In the genomic region with DNA sequence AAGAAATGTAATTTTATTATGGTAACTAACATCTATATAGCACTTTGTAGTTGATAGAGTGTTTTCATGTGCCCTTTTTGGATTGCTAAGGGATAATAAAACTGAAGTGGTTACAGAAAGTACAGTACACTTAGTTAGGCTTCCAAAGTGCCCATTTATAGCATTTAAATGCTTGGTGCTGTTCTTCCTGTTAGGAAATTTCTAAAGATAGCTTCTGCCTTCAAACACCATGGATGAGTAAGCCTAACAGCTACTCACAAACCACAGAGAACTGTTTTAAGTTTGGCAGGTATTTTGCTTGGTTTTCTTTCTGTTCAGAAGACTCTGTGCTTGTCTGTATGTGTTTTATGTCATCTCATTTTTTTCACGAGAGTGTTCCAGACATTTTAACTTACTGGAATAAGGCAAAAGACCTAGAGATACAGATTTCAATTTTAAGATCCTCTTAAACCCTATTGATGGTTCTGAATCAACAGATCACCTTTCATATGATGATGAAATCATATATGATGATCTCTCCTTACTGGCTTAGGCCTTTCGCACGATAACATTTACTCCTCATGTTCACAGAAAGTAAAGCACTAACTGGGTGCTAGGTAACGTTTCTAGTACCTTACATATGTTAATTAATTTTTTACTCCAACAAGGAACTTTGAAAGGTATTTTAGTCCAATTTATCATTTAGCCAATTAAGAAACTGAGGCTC, we compare ENCODE assay signal across 13 cellular contexts. TPM values are rescaled to one million over a fixed set of nuclear protein-coding genes. Genes with fewer than 3 reads are reported as not detected.
DNase-seq lines count a peak whose midpoint lies in the region; ATAC-seq, FAIRE-seq and TF ChIP-seq lines count a peak whose summit lies in the region.
"Had no signal": no experiment of that assay in that cellular context is flagged by ENCODE, and none has a peak within 500 bp of the region (broad histone marks: within the 10 kb centered on the region; RNA-seq: fewer than 3 reads in every experiment).

No MANE protein-coding gene starts in this region.

- no peak overlapping the region for H4K8ac ChIP-seq in H9 (replicated peaks; ENCODE audit: insufficient read length, low read depth, low read length)

- DNase-seq in BJ (ENCODE audit: low read depth) (peak; percentile 41), KBM-7 (peak; percentile 65), bronchial epithelial cell (ENCODE audit: low read depth) (peak; percentile 60), NCI-H446 treated with DMSO at 0.1 percent for 48 hours (lab: John Stamatoyannopoulos, UW) (no peak), H9 (no peak), cerebellum (ENCODE audit: low spot score) (no peak)
- DNase-seq: DMS79; head of caudate nucleus; mucosa of descending colon; stimulated activated CD4-positive, alpha-beta T cell treated with anti-CD3 and anti-CD28 coated beads, Interleukin-15, amount 100 ng/mL, for 24 hours had no signal

- no peak overlapping the region for H3T11ph ChIP-seq in H9 (ENCODE audit: low read length)

- H3K27ac Mint-ChIP-seq in H9: no peak overlapping the region
- H3K27ac Mint-ChIP-seq: stimulated activated memory B cell treated with anti-CD40 and anti-IgM and Interleukin-4, amounts not matched to agents 10 μg/mL and 1 μg/mL and 100 μg/mL, for 72 hours had no signal

- TF ChIP-seq CTCF in BJ (IDR thresholded peaks at IDR 0.05; ENCODE audit: insufficient read depth, low read depth, low read length) (no peak), bronchial epithelial cell (IDR thresholded peaks at IDR 0.05; ENCODE audit: insufficient read depth, low read length, severe bottlenecking) (no peak), H9 (conservative IDR thresholded peaks at IDR 0.05) (no peak)

- no peak overlapping the region for H3K4me3 Mint-ChIP-seq in H9
- H3K4me3 Mint-ChIP-seq: stimulated activated memory B cell treated with anti-CD40 and anti-IgM and Interleukin-4, amounts not matched to agents 10 μg/mL and 1 μg/mL and 100 μg/mL, for 72 hours had no signal

- H2BK120ac ChIP-seq in H9 (ENCODE audit: low read depth, low read length, poor library complexity, severe bottlenecking): no peak overlapping the region

- peaks cover 8% of the 10 kb centered on the region; the same call in 1 of the 2 replicates for H3K79me2 ChIP-seq in H9 (ENCODE audit: insufficient read depth, low read length)

- H3K27me3 Mint-ChIP-seq in H9 (ENCODE audit: low read depth): no peaks in the 10 kb centered on the region; the same call in none of the 2 replicates
- H3K27me3 Mint-ChIP-seq: stimulated activated memory B cell treated with anti-CD40 and anti-IgM and Interleukin-4, amounts not matched to agents 10 μg/mL and 1 μg/mL and 100 μg/mL, for 72 hours had no signal

- H3K23me2 ChIP-seq in H9 (ENCODE audit: insufficient read length, low read depth, low read length, poor library complexity, severe bottlenecking): peaks cover 8% of the 10 kb centered on the region

- H2BK12ac ChIP-seq in H9 (ENCODE audit: insufficient read length, low read depth, low read length): no peak overlapping the region

- peaks cover 6 to 8% of the 10 kb centered on the region in 2 experiments for H3K4me1 Mint-ChIP-seq in H9

- H3K14ac ChIP-seq in H9 (ENCODE audit: insufficient read depth, low read length): no peak overlapping the region

- H3K18ac ChIP-seq in H9 (ENCODE audit: insufficient read length, low read depth, low read length): no peak overlapping the region

- peaks cover 7% of the 10 kb centered on the region for H3K79me1 ChIP-seq in H9 (ENCODE audit: insufficient read depth, low read depth, low read length, poor library complexity, severe bottlenecking)

- no peak for ATAC-seq in GM21528 (IDR thresholded peaks at IDR 0.05; ENCODE audit: low FRiP score, unreplicated experiment)
- ATAC-seq: mucosa of descending colon; stimulated activated memory B cell treated with anti-CD40 and anti-IgM and Interleukin-4, amounts not matched to agents 10 μg/mL and 1 μg/mL and 100 μg/mL, for 72 hours had no signal

- H3K27me3 ChIP-seq in BJ (ENCODE audit: control insufficient read depth, insufficient read depth, low read length) (no peaks in the 10 kb centered on the region), bronchial epithelial cell (ENCODE audit: control insufficient read depth, insufficient read depth, low read length) (no peaks in the 10 kb centered on the region), muscle layer of duodenum (ENCODE audit: low read depth, low read length) (no peaks in the 10 kb centered on the region), H9 (ENCODE audit: insufficient read depth, low read length) (no peaks in the 10 kb centered on the region)

- no peaks in the 10 kb centered on the region for H3K9me3 Mint-ChIP-seq in H9
- H3K9me3 Mint-ChIP-seq: stimulated activated memory B cell treated with anti-CD40 and anti-IgM and Interleukin-4, amounts not matched to agents 10 μg/mL and 1 μg/mL and 100 μg/mL, for 72 hours had no signal

- no peaks in the 10 kb centered on the region for H4K20me1 ChIP-seq in H9 (ENCODE audit: control insufficient read depth, insufficient read depth, insufficient read length)

- no peak overlapping the region for H3K23ac ChIP-seq in H9 (ENCODE audit: insufficient read length, low read depth, low read length)

- H3K4me1 ChIP-seq in muscle layer of duodenum (ENCODE audit: control insufficient read depth in 1 of 2, insufficient read depth in 2 of 2, low read length in 2 of 2) (peaks cover 9 to 20% of the 10 kb centered on the region in 2 donors), H9 (ENCODE audit: insufficient read depth, low read length) (no peaks in the 10 kb centered on the region)

- WGBS in H9 (ENCODE audit: extremely low coverage, insufficient read length, low lambda C conversion rate): no CpG with 5 or more reads among the region's 4 CpGs

- H4K5ac ChIP-seq in H9 (ENCODE audit: insufficient read length, low read depth, low read length): no peak overlapping the region

- no peak overlapping the region for H2BK15ac ChIP-seq in H9 (ENCODE audit: low read depth, low read length)

- H4K91ac ChIP-seq in H9 (ENCODE audit: insufficient read length, low read depth, low read length): no peak overlapping the region

- in situ Hi-C loops in KBM-7 (cut with MboI; ENCODE audit: low pct_unique_long_range_greater_than_20kb, low sequenced_read_pairs): no loop called here

- FAIRE-seq in bronchial epithelial cell (lab: Jason Lieb, UNC): no peak

- no peak overlapping the region for H3K4ac ChIP-seq in H9 (ENCODE audit: low read depth, low read length)

- no peak overlapping the region for H3K4me2 ChIP-seq in H9 (ENCODE audit: insufficient read depth, insufficient read length, low read length)

- CTCF ChIA-PET in BJ (lab: Yijun Ruan, JAX): no interaction called here

- H2AK5ac ChIP-seq in H9 (ENCODE audit: insufficient read length, low read length): no peak overlapping the region

- H3K4me3 ChIP-seq in BJ (ENCODE audit: low read depth, low read length) (no peak overlapping the region), bronchial epithelial cell (ENCODE audit: low read depth, low read length) (no peak overlapping the region), muscle layer of duodenum (ENCODE audit: low read depth in 1 of 2, low read length in 2 of 2) (no peak overlapping the region)
- H3K4me3 ChIP-seq: mucosa of descending colon had no signal

- no peak overlapping the region for H2AFZ ChIP-seq in H9 (ENCODE audit: low read length)

- no peak overlapping the region for H2BK20ac ChIP-seq in H9 (ENCODE audit: low read depth, low read length, poor library complexity, severe bottlenecking)

- H3K36me3 ChIP-seq in BJ (ENCODE audit: control insufficient read depth, insufficient read depth, low read length) (peaks cover 6% of the 10 kb centered on the region), bronchial epithelial cell (ENCODE audit: control insufficient read depth, insufficient read depth, low read length) (peaks cover 3% of the 10 kb centered on the region), muscle layer of duodenum (ENCODE audit: control insufficient read depth in 1 of 2, insufficient read depth in 2 of 2, low read length in 2 of 2) (peaks cover 48% of the 10 kb centered on the region in 2 donors)

- peaks cover 12 to 55% (median 43%) of the 10 kb centered on the region in 3 experiments for H3K36me3 Mint-ChIP-seq in H9 (ENCODE audit: insufficient read depth in 1 of 3, low read depth in 3 of 3)

- no peaks in the 10 kb centered on the region for H3K9me3 ChIP-seq in muscle layer of duodenum (ENCODE audit: control insufficient read depth in 1 of 2, low read length in 2 of 2)
- no peaks in the 10 kb centered on the region for H3K9me3 ChIP-seq in H9 (ENCODE audit: control insufficient read depth, low read depth, low read length)
- H3K9me3 ChIP-seq: mucosa of descending colon had no signal

- POLR2A ChIA-PET in BJ (lab: Charles Lee): interaction anchor here (1.0 kb wide), 1 partner anchor 17 kb away, joined by 3 read pairs; the partner anchor contains the start of gene FBXO4

- peak overlapping the region; percentile 80 for H3K27ac ChIP-seq in muscle layer of duodenum (ENCODE audit: low read length)
- H3K27ac ChIP-seq in H9 (ENCODE audit: insufficient read length, low read depth, low read length): no peak overlapping the region

- H2BK5ac ChIP-seq in H9 (ENCODE audit: insufficient read length, low read length): no peak overlapping the region

- no peak overlapping the region for H3K56ac ChIP-seq in H9 (ENCODE audit: insufficient read length, low read depth, low read length)

- H3K9ac ChIP-seq in H9 (ENCODE audit: extremely low read depth, insufficient read length, low read length): no peak overlapping the region

RNA-seq across cellular contexts. Expression of gene RIMOC1, which starts 4.4 kb away (rescaled TPM):
- polyA plus RNA-seq in BJ (2011; rRNA removed): 11.1 and 27.6 TPM in 2 replicates
- 11.7 and 13.9 TPM in 2 replicates for polyA minus RNA-seq in BJ (2011; rRNA and poly(A)+ RNA removed)
- 14.8 and 15.8 TPM in 2 replicates for total RNA-seq in bronchial epithelial cell
- 42.7 and 43.3 TPM in 2 replicates for total RNA-seq in H9 (2021)
- 27.6 TPM for total RNA-seq in cerebellum

RNA-seq across cellular contexts. Expression of gene FBXO4, which starts 16.6 kb away (rescaled TPM):
- 3.9 and 9.3 TPM in 2 replicates for polyA plus RNA-seq in BJ (2011; rRNA removed)
- polyA minus RNA-seq in BJ (2011; rRNA and poly(A)+ RNA removed): 2.5 and 2.7 TPM in 2 replicates
- 6.3 and 9.5 TPM in 2 replicates for total RNA-seq in bronchial epithelial cell
- total RNA-seq in H9 (2021): 1.2 and 1.8 TPM in 2 replicates
- total RNA-seq in cerebellum: 11.1 TPM

RNA-seq across cellular contexts. Expression of gene OXCT1, which starts 38.3 kb away (rescaled TPM):
- polyA plus RNA-seq in BJ (2011; rRNA removed): 12.0 and 23.4 TPM in 2 replicates
- 7.5 and 9.2 TPM in 2 replicates for polyA minus RNA-seq in BJ (2011; rRNA and poly(A)+ RNA removed)
- total RNA-seq in bronchial epithelial cell: 15.3 and 20.5 TPM in 2 replicates
- total RNA-seq in H9 (2021): 25.6 and 26.3 TPM in 2 replicates
- 49.4 TPM for total RNA-seq in cerebellum

Comparison
In these comparisons a context has a peak if more than half of its experiments do, and no peak if none do; other contexts are left out.
1. DNase-seq: peak in BJ (single experiment), KBM-7 (single experiment) and bronchial epithelial cell (single experiment); none in NCI-H446 treated with DMSO at 0.1 percent for 48 hours (single experiment), H9 (single experiment) and cerebellum (single experiment).